In the genomic region with DNA sequence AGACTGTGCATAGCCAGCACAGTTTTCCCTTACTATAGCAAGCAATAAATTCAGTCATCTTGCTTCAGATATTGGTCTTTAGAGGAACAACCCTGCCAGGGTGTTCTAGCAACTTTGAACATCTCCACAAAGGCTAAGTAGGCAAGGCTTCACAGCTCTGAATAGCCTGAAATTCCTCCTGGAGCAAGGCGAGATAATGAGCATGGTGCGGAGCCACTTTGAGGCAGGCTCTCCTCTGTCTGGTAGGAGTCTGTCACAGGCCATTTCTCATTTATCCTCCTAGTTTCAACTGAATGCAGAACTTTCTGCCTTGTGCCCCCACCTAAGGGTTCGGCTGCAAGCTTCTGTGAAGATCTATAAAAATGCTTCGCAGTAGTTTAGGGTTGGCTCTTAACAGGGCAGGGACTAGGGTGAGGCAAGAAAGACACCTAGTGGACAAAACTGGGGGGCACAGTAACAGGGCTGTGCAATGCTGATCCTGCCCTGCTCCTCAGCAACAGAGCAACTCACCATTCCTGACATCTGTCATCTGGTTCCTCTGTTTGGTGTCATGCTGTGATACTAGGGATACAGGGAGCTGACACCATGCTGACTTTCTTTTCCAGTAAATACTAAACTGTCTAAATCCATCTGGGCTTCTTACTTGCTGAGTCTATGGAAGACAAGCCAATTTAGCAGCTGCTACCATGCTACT, we compare ENCODE assay signal across 8 cellular contexts. TPM values are rescaled to one million over a fixed set of nuclear protein-coding genes. Genes with fewer than 3 reads are reported as not detected.
A peak's percentile ranks its signal among the peaks of the same experiment; 100 is the strongest.
DNase-seq lines count a peak whose midpoint lies in the region; ATAC-seq and TF ChIP-seq lines count a peak whose summit lies in the region.

No MANE protein-coding gene starts in this region.

- H3K36me3 ChIP-seq in kidney epithelial cell (ENCODE audit: control insufficient read depth, insufficient read depth, low read length), result no peaks in the 10 kb centered on the region

- H3K4me3 ChIP-seq in WI38 (ENCODE audit: low read depth, low read length) (no peak overlapping the region), kidney epithelial cell (ENCODE audit: low read depth, low read length) (no peak overlapping the region)

- DNase-seq in activated T-cell treated with anti-CD3 and anti-CD28 coated beads, Interleukin-2, amount 50 U/mL, for 4 hours, result no peak
- no peak for DNase-seq in activated T-cell treated with anti-CD3 and anti-CD28 coated beads, Interleukin-2, amount 50 U/mL, for 1 hour
- peak; percentile 46 for DNase-seq in NCI-H1105 treated with DMSO at 0.1 percent for 48 hours (lab: John Stamatoyannopoulos, UW)
- DNase-seq in kidney epithelial cell (ENCODE audit: low read depth), result no peak

- H3K9me3 Mint-ChIP-seq in activated T-cell treated with anti-CD3 and anti-CD28 coated beads, Interleukin-2, amount 50 U/mL, for 4 hours, result peaks cover 4% of the 10 kb centered on the region

- peak; percentile 33; the same call in 1 of the 2 replicates for TF ChIP-seq CTCF in WI38 (IDR thresholded peaks at IDR 0.05; ENCODE audit: low read depth, low read length)
- TF ChIP-seq CTCF in kidney epithelial cell (IDR thresholded peaks at IDR 0.05; ENCODE audit: insufficient read depth, low read length, poor library complexity, severe bottlenecking), result peak; percentile 69

- no peaks in the 10 kb centered on the region for H3K4me1 Mint-ChIP-seq in activated T-cell treated with anti-CD3 and anti-CD28 coated beads, Interleukin-2, amount 50 U/mL, for 4 hours (ENCODE audit: low read depth)

- ATAC-seq in activated T-cell treated with anti-CD3 and anti-CD28 coated beads, Interleukin-2, amount 50 U/mL, for 4 hours, result peak; percentile 41 to 53
- ATAC-seq in HG02981 (IDR thresholded peaks at IDR 0.05; ENCODE audit: unreplicated experiment) (no peak), GM21390 (IDR thresholded peaks at IDR 0.05; ENCODE audit: unreplicated experiment) (no peak), HG02759 (IDR thresholded peaks at IDR 0.05; ENCODE audit: unreplicated experiment) (no peak)

- H3K27me3 ChIP-seq in kidney epithelial cell (ENCODE audit: control insufficient read depth, insufficient read depth, low read length), result no peaks in the 10 kb centered on the region

- H3K36me3 Mint-ChIP-seq in activated T-cell treated with anti-CD3 and anti-CD28 coated beads, Interleukin-2, amount 50 U/mL, for 4 hours (ENCODE audit: insufficient read depth), result no peaks in the 10 kb centered on the region

- peaks cover 39% of the 10 kb centered on the region for H3K27me3 Mint-ChIP-seq in activated T-cell treated with anti-CD3 and anti-CD28 coated beads, Interleukin-2, amount 50 U/mL, for 4 hours (ENCODE audit: low read depth)

- H3K4me3 Mint-ChIP-seq in activated T-cell treated with anti-CD3 and anti-CD28 coated beads, Interleukin-2, amount 50 U/mL, for 4 hours, result no peak overlapping the region

RNA-seq across cellular contexts. Expression of a gene that starts 16.6 kb away (rescaled TPM):
- total RNA-seq in activated T-cell treated with anti-CD3 and anti-CD28 coated beads, Interleukin-2, amount 50 U/mL, for 4 hours, result 1 to 10 TPM in 2 of 3 donors, under 1 TPM in 1; 0.79 to 1.8 (median 1.8) TPM
- 5.9 and 9.0 TPM in 2 replicates for total RNA-seq in kidney epithelial cell

Comparison
In these comparisons a context has a peak if more than half of its experiments do, and no peak if none do; other contexts are left out.
1. ATAC-seq: peak in activated T-cell treated with anti-CD3 and anti-CD28 coated beads, Interleukin-2, amount 50 U/mL, for 4 hours (2 of 2); none in HG02981 (single experiment), GM21390 (single experiment) and HG02759 (single experiment).